ENCODE assay signal across 18 cellular contexts in genomic region chr22:46147061-46147460, GRCh38. TPM values are rescaled to one million over a fixed set of nuclear protein-coding genes. Genes with fewer than 3 reads are reported as not detected.
A peak's percentile ranks its signal among the peaks of the same experiment; 100 is the strongest.
DNase-seq lines count a peak whose midpoint lies in the region; ATAC-seq and TF ChIP-seq lines count a peak whose summit lies in the region.
"Had no signal": no experiment of that assay in that cellular context is flagged by ENCODE, and none has a peak within 500 bp of the region (broad histone marks: within the 10 kb centered on the region; RNA-seq: fewer than 3 reads in every experiment).

No MANE protein-coding gene starts in this region.

- POLR2A ChIA-PET in CD8-positive, alpha-beta T cell (lab: Charles Lee) = no interaction called here
- POLR2A ChIA-PET in RWPE1 (lab: Yijun Ruan, JAX; ENCODE audit: low non-redundant PET) = no interaction called here

- H3K27ac Mint-ChIP-seq in CD8-positive, alpha-beta T cell = peak overlapping the region; percentile 27

- no CpG with 5 or more reads among the region's 7 CpGs for WGBS in right lobe of liver (ENCODE audit: insufficient coverage, low coverage, low lambda C conversion rate, missing lambda C conversion rate)
- WGBS in ovary, 3 donors = 59 to 77% (median 60%) methylated on average over 7 of the region's 7 CpGs

- H3K27ac ChIP-seq in CD8-positive, alpha-beta T cell (ENCODE audit: low read depth, low read length) = no peak overlapping the region
- H3K27ac ChIP-seq in RWPE1 (peak overlapping the region; percentile 62), right lobe of liver (peak overlapping the region; percentile 51 to 97 (median 90)), gastrocnemius medialis (peak overlapping the region; percentile 91 to 98 (median 98)), ovary (peak overlapping the region in 1 of 2 donors; percentile 29)
- H3K27ac ChIP-seq: SJCRH30 had no signal

- H3K9me3 ChIP-seq in CD8-positive, alpha-beta T cell (ENCODE audit: low read length) = no peaks in the 10 kb centered on the region
- H3K9me3 ChIP-seq in right lobe of liver = no peaks in the 10 kb centered on the region
- H3K9me3 ChIP-seq in gastrocnemius medialis = no peaks in the 10 kb centered on the region
- no peaks in the 10 kb centered on the region for H3K9me3 ChIP-seq in ovary
- H3K9me3 ChIP-seq: HAP-1, SJCRH30 had no signal

- no peaks in the 10 kb centered on the region for H3K27me3 ChIP-seq in CD8-positive, alpha-beta T cell (ENCODE audit: insufficient read depth, low read length)
- H3K27me3 ChIP-seq in right lobe of liver (no peaks in the 10 kb centered on the region), gastrocnemius medialis (no peaks in the 10 kb centered on the region), ovary (no peaks in the 10 kb centered on the region)

- TF ChIP-seq EP300 in ovary (IDR thresholded peaks at IDR 0.05) = no peak

- H3K4me3 Mint-ChIP-seq in CD8-positive, alpha-beta T cell = no peak overlapping the region
- H3K4me3 Mint-ChIP-seq: B cell had no signal

- H3K27me3 Mint-ChIP-seq in CD8-positive, alpha-beta T cell (ENCODE audit: low read depth) = no peaks in the 10 kb centered on the region
- H3K27me3 Mint-ChIP-seq: B cell had no signal

- CTCF ChIA-PET in CD8-positive, alpha-beta T cell (lab: Charles Lee) = interaction anchor here (1.0 to 1.2 kb wide), 3 partner anchors 25 to 134 kb away, joined by 3 to 4 read pairs (median 3); no protein-coding TSS in a partner anchor
- CTCF ChIA-PET in RWPE1 (lab: Yijun Ruan, JAX) = no interaction called here

- no peak for ATAC-seq in CD8-positive, alpha-beta T cell
- ATAC-seq in right lobe of liver (peak in 2 of 4 donors; percentile 0 to 2), gastrocnemius medialis (no peak)

- no peak for TF ChIP-seq CTCF in CD8-positive, alpha-beta T cell (IDR thresholded peaks at IDR 0.05)
- TF ChIP-seq CTCF in RWPE1 (conservative IDR thresholded peaks at IDR 0.05; ENCODE audit: low read depth) = no peak
- no peak for TF ChIP-seq CTCF in right lobe of liver (IDR thresholded peaks at IDR 0.05)
- no peak for TF ChIP-seq CTCF in gastrocnemius medialis (IDR thresholded peaks at IDR 0.05 in 4 of 5, conservative IDR thresholded peaks at IDR 0.05 in 1 of 5)
- TF ChIP-seq CTCF in ovary (IDR thresholded peaks at IDR 0.05) = no peak

- H3K36me3 Mint-ChIP-seq in CD8-positive, alpha-beta T cell = peaks cover 4% of the 10 kb centered on the region

- no peak for TF ChIP-seq POLR2A in right lobe of liver (IDR thresholded peaks at IDR 0.05)
- TF ChIP-seq POLR2A in gastrocnemius medialis (IDR thresholded peaks at IDR 0.05) = no peak
- TF ChIP-seq POLR2A in ovary (IDR thresholded peaks at IDR 0.05) = no peak

- intact Hi-C loops in CD8-positive, alpha-beta T cell (cut with DNase I, micrococcal nuclease) = no loop called here
- intact Hi-C loops in right lobe of liver (cut with DNase I) = no loop called here
- intact Hi-C loops in gastrocnemius medialis (cut with DNase I; ENCODE audit: low total_unique reads) = loop anchor here (1.0 kb wide), 1 partner anchor 149 kb away; the partner anchor contains the start of gene GTSE1
- intact Hi-C loops in ovary (cut with DNase I) = no loop called here

- peaks cover 15% of the 10 kb centered on the region for H3K4me1 ChIP-seq in CD8-positive, alpha-beta T cell (ENCODE audit: insufficient read depth, low read length)
- H3K4me1 ChIP-seq in right lobe of liver (peaks cover 0 to 71% (median 25%) of the 10 kb centered on the region in 4 donors), gastrocnemius medialis (peaks cover 33 to 35% of the 10 kb centered on the region in 2 donors), ovary (ENCODE audit: insufficient read depth) (peaks cover 8% of the 10 kb centered on the region)

- H3K9me3 Mint-ChIP-seq in CD8-positive, alpha-beta T cell = no peaks in the 10 kb centered on the region

- no peak for DNase-seq in CD8-positive, alpha-beta T cell
- DNase-seq in RWPE1 (ENCODE audit: low spot score) (no peak), right lobe of liver (peak in 2 of 3 donors; percentile 66 to 67), gastrocnemius medialis (peak in 1 of 2 donors; percentile 25), ovary (no peak), AML-193 (lab: John Stamatoyannopoulos, UW) (no peak), NCI-H2227 treated with DMSO at 0.1 percent for 48 hours (lab: John Stamatoyannopoulos, UW) (no peak)
- DNase-seq: DND-41, KBM-7, MV-4-11, NCI-H1417 treated with DMSO at 0.1 percent for 48 hours, NCI-H1930, NCI-H2171, NCI-H446 treated with DMSO at 0.1 percent for 48 hours, RPMI8226, SJCRH30 had no signal

- H3K4me3 ChIP-seq in CD8-positive, alpha-beta T cell (ENCODE audit: low read depth, low read length) = no peak overlapping the region
- H3K4me3 ChIP-seq in right lobe of liver (peak overlapping the region in 1 of 3 donors; percentile 10), gastrocnemius medialis (no peak overlapping the region), ovary (no peak overlapping the region)
- H3K4me3 ChIP-seq: HAP-1, SJCRH30 had no signal

- in situ Hi-C loops in gastrocnemius medialis (cut with MboI; ENCODE audit: low sequenced_read_pairs in 4 of 4) = loop anchor here in 1 of 4 donors (25.0 kb wide), 1 partner anchor 390 kb away; the partner anchor contains the start of gene CELSR1

- no peaks in the 10 kb centered on the region for H3K36me3 ChIP-seq in CD8-positive, alpha-beta T cell (ENCODE audit: insufficient read depth, low read length)
- H3K36me3 ChIP-seq in right lobe of liver (no peaks in the 10 kb centered on the region), gastrocnemius medialis (no peaks in the 10 kb centered on the region), ovary (no peaks in the 10 kb centered on the region)
- H3K36me3 ChIP-seq: HAP-1, SJCRH30 had no signal

- H3K4me1 Mint-ChIP-seq in CD8-positive, alpha-beta T cell (ENCODE audit: low read depth) = peaks cover 13% of the 10 kb centered on the region

RNA-seq across cellular contexts. Expression of gene PPARA, which starts 3.3 kb away (rescaled TPM):
- total RNA-seq in CD8-positive, alpha-beta T cell = 1 to 10 TPM; 4.4 to 6.9 TPM
- total RNA-seq in right lobe of liver (100 to 1,000 TPM in 3 of 6 experiments, 10 to 100 TPM in 3; 64.4 to 152 (median 95.1) TPM), gastrocnemius medialis (10 to 100 TPM; 29.6 to 74.8 (median 57.9) TPM), ovary (10 to 100 TPM in 6 of 7 donors, 1 to 10 TPM in 1; 9.7 to 41.0 (median 34.0) TPM)
- polyA plus RNA-seq in ovary = 10 to 100 TPM; 12.8 to 16.0 TPM

Comparison
In these comparisons a context has a peak if more than half of its experiments do, and no peak if none do; other contexts are left out.
1. DNase-seq: peak in right lobe of liver (2 of 3); none in CD8-positive, alpha-beta T cell (0 of 7), RWPE1 (single experiment), ovary (0 of 5), AML-193 (0 of 2) and NCI-H2227 treated with DMSO at 0.1 percent for 48 hours (single experiment).